In the genomic region with DNA sequence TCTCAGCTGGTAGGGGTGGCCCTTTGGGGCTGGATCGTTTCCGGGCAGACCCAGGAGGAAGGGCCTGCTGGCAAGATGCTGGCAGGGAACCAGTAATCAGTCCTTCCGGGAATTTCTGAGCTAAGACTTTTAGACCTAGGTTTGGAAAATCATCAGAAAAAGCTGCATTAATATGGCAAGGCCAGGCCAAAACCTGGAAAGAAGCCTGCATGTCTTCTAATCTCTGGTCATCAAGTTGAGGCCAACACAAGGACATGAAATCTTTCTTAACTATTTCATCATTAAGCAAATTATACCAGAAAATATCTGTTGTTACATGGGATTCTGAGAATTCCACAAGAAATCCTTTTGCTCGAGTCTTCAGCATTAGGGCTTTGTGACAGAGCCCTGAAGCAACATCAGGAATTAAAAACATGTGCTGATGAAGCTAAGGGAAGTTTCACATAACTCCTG, we compare ENCODE assay signal across 19 cellular contexts. TPM values are rescaled to one million over a fixed set of nuclear protein-coding genes. Genes with fewer than 3 reads are reported as not detected.
A peak's percentile ranks its signal among the peaks of the same experiment; 100 is the strongest.
DNase-seq lines count a peak whose midpoint lies in the region; ATAC-seq, FAIRE-seq and TF ChIP-seq lines count a peak whose summit lies in the region.
"Had no signal": no experiment of that assay in that cellular context is flagged by ENCODE, and none has a peak within 500 bp of the region (broad histone marks: within the 10 kb centered on the region; RNA-seq: fewer than 3 reads in every experiment).

No MANE protein-coding gene starts in this region.

- no peak overlapping the region for H3K4me3 Mint-ChIP-seq in astrocyte (ENCODE audit: unreplicated experiment)
- H3K4me3 Mint-ChIP-seq in natural killer cell treated with Interleukin-12 subunit alpha and Interleukin-12 subunit beta and Interleukin-15 and Interleukin-18, amount 100 ng/mL, for 72 hours, result no peak overlapping the region
- H3K4me3 Mint-ChIP-seq: activated CD4-positive, alpha-beta T cell treated with anti-CD3 and anti-CD28 coated beads for 36 hours had no signal

- no peaks in the 10 kb centered on the region for H3K4me1 Mint-ChIP-seq in astrocyte (ENCODE audit: low read depth, unreplicated experiment)
- H3K4me1 Mint-ChIP-seq in natural killer cell treated with Interleukin-12 subunit alpha and Interleukin-12 subunit beta and Interleukin-15 and Interleukin-18, amount 100 ng/mL, for 72 hours (ENCODE audit: low read depth in 2 of 2), result peaks cover 0 to 3% of the 10 kb centered on the region in 2 donors

- H3K27me3 Mint-ChIP-seq in astrocyte (ENCODE audit: low read depth, unreplicated experiment), result no peaks in the 10 kb centered on the region
- H3K27me3 Mint-ChIP-seq in natural killer cell treated with Interleukin-12 subunit alpha and Interleukin-12 subunit beta and Interleukin-15 and Interleukin-18, amount 100 ng/mL, for 72 hours, result no peaks in the 10 kb centered on the region
- H3K27me3 Mint-ChIP-seq: activated CD4-positive, alpha-beta T cell treated with anti-CD3 and anti-CD28 coated beads for 36 hours had no signal

- H3K27ac Mint-ChIP-seq in astrocyte (ENCODE audit: unreplicated experiment), result peak overlapping the region; percentile 71
- no peak overlapping the region for H3K27ac Mint-ChIP-seq in natural killer cell treated with Interleukin-12 subunit alpha and Interleukin-12 subunit beta and Interleukin-15 and Interleukin-18, amount 100 ng/mL, for 72 hours

- no peak overlapping the region for H3K9ac ChIP-seq in astrocyte (ENCODE audit: low read length)

- H3K4me2 ChIP-seq in astrocyte (ENCODE audit: low read length), result no peak overlapping the region

- peaks cover 16% of the 10 kb centered on the region for H3K36me3 Mint-ChIP-seq in astrocyte (ENCODE audit: low read depth, unreplicated experiment)
- no peaks in the 10 kb centered on the region for H3K36me3 Mint-ChIP-seq in natural killer cell treated with Interleukin-12 subunit alpha and Interleukin-12 subunit beta and Interleukin-15 and Interleukin-18, amount 100 ng/mL, for 72 hours

- FAIRE-seq in astrocyte (lab: Jason Lieb, UNC), result peak; percentile 39

- no peak for ATAC-seq in GM21786 (IDR thresholded peaks at IDR 0.05; ENCODE audit: unreplicated experiment)
- ATAC-seq in natural killer cell treated with Interleukin-12 subunit alpha and Interleukin-12 subunit beta and Interleukin-15 and Interleukin-18, amount 100 ng/mL, for 72 hours, result no peak
- ATAC-seq: activated CD4-positive, alpha-beta T cell treated with anti-CD3 and anti-CD28 coated beads for 36 hours had no signal

- TF ChIP-seq CTCF in astrocyte (IDR thresholded peaks at IDR 0.05; ENCODE audit: insufficient read depth, low read depth, low read length) (no peak), foreskin fibroblast (IDR thresholded peaks at IDR 0.05; ENCODE audit: low read depth, low read length) (no peak)

- no peak overlapping the region for H3K4me3 ChIP-seq in astrocyte (ENCODE audit: insufficient read depth, low read depth, low read length)
- no peak overlapping the region for H3K4me3 ChIP-seq in foreskin fibroblast (ENCODE audit: low read depth in 1 of 2, low read length in 2 of 2)
- no peak overlapping the region for H3K4me3 ChIP-seq in skin epidermis
- H3K4me3 ChIP-seq: cardiac muscle cell had no signal

- no peaks in the 10 kb centered on the region for H3K27me3 ChIP-seq in astrocyte (ENCODE audit: insufficient read depth, low read length)
- H3K27me3 ChIP-seq: cardiac muscle cell had no signal

- no peaks in the 10 kb centered on the region for H3K79me2 ChIP-seq in astrocyte (ENCODE audit: insufficient read depth, low read length)

- H3K4me1 ChIP-seq in astrocyte (ENCODE audit: insufficient read depth, low read length), result no peaks in the 10 kb centered on the region

- H4K20me1 ChIP-seq in astrocyte (ENCODE audit: insufficient read depth, low read length), result no peaks in the 10 kb centered on the region

- H3K27ac ChIP-seq in astrocyte (ENCODE audit: low read depth, low read length), result no peak overlapping the region
- H3K27ac ChIP-seq in skin epidermis, result peak overlapping the region in 13 of 21 experiments; percentile 1 to 69 (median 38)
- H3K27ac ChIP-seq: cardiac muscle cell had no signal

- H3K36me3 ChIP-seq in astrocyte (ENCODE audit: insufficient read depth, low read length), result no peaks in the 10 kb centered on the region
- H3K36me3 ChIP-seq: cardiac muscle cell had no signal

- no peaks in the 10 kb centered on the region for H3K9me3 ChIP-seq in astrocyte (ENCODE audit: insufficient read depth, low read depth, low read length)

- DNase-seq in EL (peak; percentile 32), astrocyte (ENCODE audit: low read depth) (peak; percentile 29), foreskin fibroblast (peak; percentile 55 to 86), hippocampal formation (lab: John Stamatoyannopoulos, UW) (no peak)
- DNase-seq in central memory CD4-positive, alpha-beta T cell, result no peak
- no peak for DNase-seq in natural killer cell treated with Interleukin-12 subunit alpha and Interleukin-12 subunit beta and Interleukin-15 and Interleukin-18, amount 100 ng/mL, for 72 hours (ENCODE audit: low spot score)
- DNase-seq: activated CD4-positive, alpha-beta T cell treated with anti-CD3 and anti-CD28 coated beads for 36 hours; activated CD8-positive, alpha-beta memory T cell treated with anti-CD3 and anti-CD28 coated beads, Interleukin-2, amount 50 U/mL, for 48 hours; activated naive CD4-positive, alpha-beta T cell; effector memory CD4-positive, alpha-beta T cell; NCI-H1436; NCI-H2227 treated with DMSO at 0.1 percent for 48 hours; occipital lobe; SHP77 treated with DMSO at 0.1 percent for 48 hours; stimulated activated naive CD4-positive, alpha-beta T cell had no signal

- no peaks in the 10 kb centered on the region for H3K9me3 Mint-ChIP-seq in astrocyte (ENCODE audit: unreplicated experiment)
- H3K9me3 Mint-ChIP-seq in natural killer cell treated with Interleukin-12 subunit alpha and Interleukin-12 subunit beta and Interleukin-15 and Interleukin-18, amount 100 ng/mL, for 72 hours, result no peaks in the 10 kb centered on the region

- no peak overlapping the region for H2AFZ ChIP-seq in astrocyte (ENCODE audit: low read depth, low read length)

RNA-seq across cellular contexts. Expression of a gene that starts 19.9 kb away (rescaled TPM):
- total RNA-seq in astrocyte, result not detected in 2 replicates
- total RNA-seq in natural killer cell treated with Interleukin-12 subunit alpha and Interleukin-12 subunit beta and Interleukin-15 and Interleukin-18, amount 100 ng/mL, for 72 hours, result not detected
- total RNA-seq: activated CD4-positive, alpha-beta T cell treated with anti-CD3 and anti-CD28 coated beads for 36 hours; occipital lobe had no signal

RNA-seq across cellular contexts. Expression of a gene that starts 40.7 kb away (rescaled TPM):
- total RNA-seq in astrocyte, result 16.4 and 17.3 TPM in 2 replicates
- total RNA-seq in natural killer cell treated with Interleukin-12 subunit alpha and Interleukin-12 subunit beta and Interleukin-15 and Interleukin-18, amount 100 ng/mL, for 72 hours, result 10 to 100 TPM; 11.3 to 17.7 TPM

RNA-seq across cellular contexts. Expression of a gene that starts 55.5 kb away (rescaled TPM):
- not detected in 2 replicates for total RNA-seq in astrocyte
- not detected for total RNA-seq in natural killer cell treated with Interleukin-12 subunit alpha and Interleukin-12 subunit beta and Interleukin-15 and Interleukin-18, amount 100 ng/mL, for 72 hours
- total RNA-seq: cardiac muscle cell, mesenteric fat pad, occipital lobe had no signal

Comparison
In these comparisons a context has a peak if more than half of its experiments do, and no peak if none do; other contexts are left out.
1. DNase-seq: peak in EL (single experiment), astrocyte (single experiment) and foreskin fibroblast (2 of 2); none in hippocampal formation (0 of 2), central memory CD4-positive, alpha-beta T cell (single experiment) and natural killer cell treated with Interleukin-12 subunit alpha and Interleukin-12 subunit beta and Interleukin-15 and Interleukin-18, amount 100 ng/mL, for 72 hours (single experiment).